8 cellular contexts compared by ENCODE assay signal in the genomic region with DNA sequence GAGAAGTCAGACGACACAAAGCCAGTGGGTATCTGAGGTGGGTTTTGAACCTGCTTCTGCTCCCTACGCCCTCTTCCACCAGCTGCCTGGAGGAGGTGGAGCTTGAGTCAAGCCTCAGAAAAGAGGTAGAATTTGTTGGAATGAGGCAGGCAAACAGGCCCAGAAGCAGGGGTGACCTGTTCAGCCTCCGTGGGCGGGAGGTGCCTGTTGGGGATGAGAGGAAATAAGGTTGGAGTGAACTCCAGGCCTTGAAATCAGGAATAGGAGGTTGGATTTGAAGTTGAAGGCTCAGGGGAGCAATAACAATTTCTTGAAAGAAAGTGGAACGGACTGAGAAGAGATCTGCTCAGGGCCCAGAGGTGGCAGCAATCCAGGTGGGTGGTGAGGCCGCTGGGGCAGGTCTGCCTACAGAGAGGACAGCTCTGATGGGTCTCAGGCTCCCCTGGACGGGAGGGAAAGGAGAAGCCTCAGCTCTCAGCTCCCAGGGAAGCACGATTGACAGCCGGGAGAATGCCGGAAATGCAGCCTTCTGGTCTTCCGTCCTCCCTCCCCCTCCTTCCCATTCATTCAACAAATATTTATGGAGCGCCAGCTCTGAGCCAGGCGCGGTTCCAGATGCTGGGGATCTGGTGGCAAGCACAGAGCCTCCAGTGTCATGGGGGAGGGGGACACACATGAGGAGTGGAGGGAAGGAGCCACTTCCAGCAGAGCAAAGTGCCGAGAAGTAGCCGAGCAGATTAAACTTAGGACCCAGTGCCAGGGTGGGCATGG.
DNase-seq lines count a peak whose midpoint lies in the region; ATAC-seq and TF ChIP-seq lines count a peak whose summit lies in the region.

No MANE protein-coding gene starts in this region.

- TF ChIP-seq RAD21 in HCT116 (IDR thresholded peaks at IDR 0.05; ENCODE audit: low read depth), result no peak

- CTCF ChIA-PET in HCT116 (lab: Charles Lee), result interaction anchor here (0.7 to 2.7 kb wide), 10 partner anchors 9 to 79 kb away, joined by 3 to 14 read pairs (median 4); no protein-coding TSS in a partner anchor

- TF ChIP-seq CTCF in HCT116 (IDR thresholded peaks at IDR 0.05 in 2 of 3, conservative IDR thresholded peaks at IDR 0.05 in 1 of 3; ENCODE audit: borderline replicate concordance in 1 of 3, insufficient read depth in 1 of 3, low read depth in 2 of 3, low read length in 2 of 3) (no peak), smooth muscle cell (IDR thresholded peaks at IDR 0.05; ENCODE audit: borderline replicate concordance, insufficient read depth, poor library complexity, severe bottlenecking) (no peak)

- H3F3A ChIP-seq in smooth muscle cell (ENCODE audit: low read depth), result peaks cover 15% of the 10 kb centered on the region

- DNase-seq in HCT116 (ENCODE audit: low read depth, low spot score) (peak; percentile 33), SK-N-DZ (ENCODE audit: low spot score) (peak; percentile 63), left ventricle myocardium superior (peak; percentile 69), smooth muscle cell (lab: John Stamatoyannopoulos, UW; ENCODE audit: unreplicated experiment) (peak; percentile 33), Kasumi-1 (lab: John Stamatoyannopoulos, UW) (no peak), SIG-M5 (lab: John Stamatoyannopoulos, UW) (no peak)

- H3K9me3 ChIP-seq in HCT116 (ENCODE audit: control insufficient read depth in 1 of 2, insufficient read depth in 1 of 2, low read depth in 1 of 2, low read length in 2 of 2) (no peaks in the 10 kb centered on the region), smooth muscle cell (replicated peaks; ENCODE audit: low read depth) (no peaks in the 10 kb centered on the region)

- H3K4me2 ChIP-seq in HCT116 (ENCODE audit: low read length) (peak overlapping the region; percentile 74), smooth muscle cell (peak overlapping the region; percentile 88)

- H2AFZ ChIP-seq in HCT116 (ENCODE audit: low read depth, low read length, poor library complexity, severe bottlenecking) (no peak overlapping the region), smooth muscle cell (ENCODE audit: low read depth) (peak overlapping the region; percentile 55)

- BruUV-seq in HCT116 (replicated peaks; lab: Mats Ljungman, UMichigan), result no TSS peak

- POLR2A ChIA-PET in HCT116 (lab: Charles Lee), result interaction anchor here (0.5 kb wide), 1 partner anchor 50 kb away, joined by 3 read pairs; no protein-coding TSS in a partner anchor

- RAD21 ChIA-PET in HCT116 (lab: Charles Lee; ENCODE audit: low non-redundant PET in 1 of 2, low total read pairs in 2 of 2, uncharacterized antibody in 2 of 2, unreplicated experiment in 2 of 2), result interaction anchor here in 1 of 2 experiments (1.2 kb wide), 1 partner anchor 59 kb away, joined by 3 read pairs; no protein-coding TSS in a partner anchor

- H4K20me1 ChIP-seq in HCT116 (ENCODE audit: insufficient read depth) (no peaks in the 10 kb centered on the region), smooth muscle cell (ENCODE audit: low read depth) (peaks cover 21% of the 10 kb centered on the region)

- H3K79me2 ChIP-seq in HCT116 (ENCODE audit: insufficient read depth, low read length) (peaks cover 75% of the 10 kb centered on the region), smooth muscle cell (ENCODE audit: low read depth) (peaks cover 65% of the 10 kb centered on the region)

- TF ChIP-seq POLR2A in HCT116 (IDR thresholded peaks at IDR 0.05; ENCODE audit: borderline replicate concordance, extremely low read depth, insufficient read depth, insufficient read length), result no peak

- 16% methylated on average over 16 of the region's 16 CpGs for WGBS in smooth muscle cell (ENCODE audit: low lambda C conversion rate)

- H3K27me3 ChIP-seq in HCT116 (ENCODE audit: insufficient read depth, low read length), result no peaks in the 10 kb centered on the region
- no peaks in the 10 kb centered on the region for H3K27me3 ChIP-seq in smooth muscle cell (ENCODE audit: low read depth)

- H3K4me3 ChIP-seq in HCT116 (replicated peaks in 1 of 2; ENCODE audit: low read depth in 1 of 2, low read length in 2 of 2) (peak overlapping the region; percentile 31 to 40), smooth muscle cell (peak overlapping the region; percentile 12)

- H3K4me1 ChIP-seq in HCT116 (ENCODE audit: control insufficient read depth in 1 of 2, insufficient read depth in 2 of 2, low read length in 2 of 2), result peaks cover 43 to 58% of the 10 kb centered on the region in 2 experiments
- peaks cover 32% of the 10 kb centered on the region for H3K4me1 ChIP-seq in smooth muscle cell (ENCODE audit: low read depth)

- ATAC-seq in HCT116 (peak; percentile 63), left ventricle myocardium superior (no peak), HG03457 (IDR thresholded peaks at IDR 0.05; ENCODE audit: unreplicated experiment) (no peak), HG03108 (IDR thresholded peaks at IDR 0.05; ENCODE audit: unreplicated experiment) (no peak)

- H3K9me2 ChIP-seq in HCT116 (ENCODE audit: insufficient read depth), result no peaks in the 10 kb centered on the region

- H3K36me3 ChIP-seq in HCT116 (ENCODE audit: control insufficient read depth in 1 of 2, insufficient read depth in 2 of 2, low read length in 2 of 2) (no peaks in the 10 kb centered on the region; a peak in 1 of 4 replicates), smooth muscle cell (ENCODE audit: low read depth) (no peaks in the 10 kb centered on the region)

- H3K27ac ChIP-seq in HCT116 (ENCODE audit: low read depth, low read length), result peak overlapping the region; percentile 76
- H3K27ac ChIP-seq in smooth muscle cell (ENCODE audit: low read depth), result peak overlapping the region; percentile 91

- peak overlapping the region; percentile 46 for H3K9ac ChIP-seq in HCT116 (ENCODE audit: low read length)
- H3K9ac ChIP-seq in smooth muscle cell (ENCODE audit: low read depth), result peak overlapping the region; percentile 69

- intact Hi-C loops in HCT116 (cut with micrococcal nuclease) (loop anchor here (5.0 kb wide), 1 partner anchor 63 kb away; no protein-coding TSS in a partner anchor), left ventricle myocardium superior (cut with micrococcal nuclease) (loop anchor here (10.0 kb wide), 1 partner anchor 51 kb away; no protein-coding TSS in a partner anchor)

TF ChIP-seq in HCT116, 20 proteins besides CTCF, POLR2A, EP300 and RAD21:
- TF ChIP-seq CEBPB (IDR thresholded peaks at IDR 0.05; ENCODE audit: low read depth) (no peak), YY1 (IDR thresholded peaks at IDR 0.05; ENCODE audit: extremely low read depth, insufficient replicate concordance, low read depth, low read length) (peak; percentile 8)

Comparison
In these comparisons a context has a peak if more than half of its experiments do, and no peak if none do; other contexts are left out.
1. DNase-seq: peak in HCT116 (single experiment), SK-N-DZ (single experiment), left ventricle myocardium superior (single experiment) and smooth muscle cell (single experiment); none in Kasumi-1 (0 of 2) and SIG-M5 (single experiment).